Comparison of ENCODE assay signal across 8 cellular contexts in genomic region chr5:77852514-77853352, GRCh38.
DNase-seq lines count a peak whose midpoint lies in the region; ATAC-seq and TF ChIP-seq lines count a peak whose summit lies in the region.

No MANE protein-coding gene starts in this region.

- H3K27ac Mint-ChIP-seq in T-cell = no peak overlapping the region

- POLR2A ChIA-PET in T-cell (lab: Charles Lee) = no interaction called here

- no peak for TF ChIP-seq CTCF in left lung (IDR thresholded peaks at IDR 0.05)

- no peaks in the 10 kb centered on the region for H3K9me3 Mint-ChIP-seq in T-cell

- CTCF ChIA-PET in T-cell (lab: Charles Lee) = interaction anchor here in 1 of 2 donors (0.6 kb wide), 1 partner anchor 49 kb away, joined by 3 read pairs; no protein-coding TSS in a partner anchor

- peak overlapping the region; percentile 38 to 50 for H3K4me3 ChIP-seq in left lung

- H3K27me3 Mint-ChIP-seq in T-cell = peaks cover 5 to 33% of the 10 kb centered on the region in 2 donors

- H3K27me3 ChIP-seq in left lung = peaks cover 4 to 70% of the 10 kb centered on the region in 2 donors

- no peaks in the 10 kb centered on the region for H3K9me3 ChIP-seq in left lung

- peak; percentile 11 to 19 for DNase-seq in AML-193 (lab: John Stamatoyannopoulos, UW)
- peak in 15 of 34 experiments; percentile 4 to 43 (median 21) for DNase-seq in T-cell
- peak; percentile 45 for DNase-seq in dedifferentiated amniotic fluid mesenchymal stem cell (ENCODE audit: extremely low spot score)
- peak in 1 of 2 donors; percentile 77 for DNase-seq in left lung
- DNase-seq in stimulated activated CD8-positive, alpha-beta memory T cell treated with anti-CD3 and anti-CD28 coated beads, Interleukin-2, amount 100 ng/mL, for 48 hours (ENCODE audit: low read depth in 2 of 2) = peak; percentile 20 to 41
- DNase-seq in NCI-H2081 (lab: John Stamatoyannopoulos, UW) = no peak

- peak overlapping the region; percentile 75 to 86 (median 81) for H3K4me3 Mint-ChIP-seq in T-cell

- ATAC-seq in GM18870 (IDR thresholded peaks at IDR 0.05; ENCODE audit: unreplicated experiment) = peak; percentile 76
- ATAC-seq in HG03378 (IDR thresholded peaks at IDR 0.05; ENCODE audit: unreplicated experiment) = peak; percentile 73
- ATAC-seq in T-cell (replicated peaks in 1 of 4) = peak; percentile 55 to 77 (median 70)
- ATAC-seq in left lung = peak; percentile 66

- no peak overlapping the region for H3K27ac ChIP-seq in left lung

- intact Hi-C loops in left lung (cut with DNase I) = no loop called here

- no peaks in the 10 kb centered on the region for H3K36me3 ChIP-seq in left lung

- peaks cover 12 to 20% (median 20%) of the 10 kb centered on the region in 3 donors for H3K4me1 Mint-ChIP-seq in T-cell

- H3K4me1 ChIP-seq in left lung = peaks cover 0 to 25% of the 10 kb centered on the region in 2 donors

- H3K36me3 Mint-ChIP-seq in T-cell = no peaks in the 10 kb centered on the region

Comparison
In these comparisons a context has a peak if more than half of its experiments do, and no peak if none do; other contexts are left out.
1. DNase-seq: peak in AML-193 (2 of 2), dedifferentiated amniotic fluid mesenchymal stem cell (single experiment) and stimulated activated CD8-positive, alpha-beta memory T cell treated with anti-CD3 and anti-CD28 coated beads, Interleukin-2, amount 100 ng/mL, for 48 hours (2 of 2); none in NCI-H2081 (0 of 2).
2. Peak in every context shown above with its lines, with median percentiles within 50 percentile points of each other: ATAC-seq.